Comparison of ENCODE assay signal across 18 cellular contexts in the genomic region with DNA sequence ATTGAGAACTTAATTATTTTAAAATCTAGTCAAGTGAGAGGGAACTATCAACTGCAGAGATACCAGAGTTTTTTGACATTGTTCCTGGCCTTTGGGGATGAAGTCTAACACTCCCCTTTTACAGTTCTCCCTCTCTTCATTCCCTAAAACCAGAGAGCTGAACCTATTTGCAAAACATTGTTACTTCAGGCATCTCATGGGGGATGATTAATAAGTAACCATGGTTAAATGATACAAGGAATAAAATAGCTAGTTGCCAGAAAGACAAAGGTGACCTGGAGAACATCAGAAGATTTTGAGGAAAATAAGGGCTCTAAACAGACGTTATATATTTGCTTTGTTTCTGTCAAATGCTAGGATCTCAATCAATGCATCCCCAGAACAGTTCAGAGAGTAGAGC. TPM values are rescaled to one million over a fixed set of nuclear protein-coding genes. Genes with fewer than 3 reads are reported as not detected.
DNase-seq lines count a peak whose midpoint lies in the region; ATAC-seq and TF ChIP-seq lines count a peak whose summit lies in the region.
"Had no signal": no experiment of that assay in that cellular context is flagged by ENCODE, and none has a peak within 500 bp of the region (broad histone marks: within the 10 kb centered on the region; RNA-seq: fewer than 3 reads in every experiment).

No MANE protein-coding gene starts in this region.

- no peak overlapping the region for H3K4me3 ChIP-seq in H7 (ENCODE audit: insufficient read depth, low read depth, low read length)
- H3K4me3 ChIP-seq: GM12878 had no signal

- H3K27me3 ChIP-seq in H7 (ENCODE audit: control insufficient read depth, insufficient read depth, low read length) = no peaks in the 10 kb centered on the region

- peak; percentile 78 for ATAC-seq in left lobe of liver
- ATAC-seq: GM12878, HCT116 had no signal

- DNase-seq in kidney glomerular epithelial cell (lab: John Stamatoyannopoulos, UW) = peak; percentile 4
- DNase-seq in left lobe of liver (ENCODE audit: low spot score) = no peak
- DNase-seq in renal cortical epithelial cell (ENCODE audit: low read depth) = peak; percentile 72
- no peak for DNase-seq in GM20000 (ENCODE audit: low spot score)
- DNase-seq in DMS79 (lab: John Stamatoyannopoulos, UW) = no peak
- DNase-seq in H7 = no peak
- DNase-seq: C1 segment of cervical spinal cord; Calu3; CD4-positive, alpha-beta memory T cell; COR-L47; EL; GDM1; H9 had no signal

- TF ChIP-seq CTCF in GM20000 (IDR thresholded peaks at IDR 0.05; ENCODE audit: extremely low read depth, missing control alignments) = no peak

- no peaks in the 10 kb centered on the region for H3K36me3 ChIP-seq in H7 (replicated peaks; ENCODE audit: control insufficient read depth, insufficient read depth, low read length)

RNA-seq across cellular contexts. Expression of a gene that starts 42.3 kb away (rescaled TPM):
- total RNA-seq in left lobe of liver (not detected), renal cortical epithelial cell (not detected in 2 replicates)
- not detected in 2 replicates for total RNA-seq in H7 (2014; rRNA removed; shearing (Covaris generic))
- total RNA-seq: A172; A673; Calu3; CD4-positive, alpha-beta memory T cell; GM12878; H1; H9 had no signal

RNA-seq across cellular contexts. Expression of a gene that starts 53.7 kb away (rescaled TPM):
- total RNA-seq in left lobe of liver (22.3 TPM), renal cortical epithelial cell (3.0 and 14.6 TPM in 2 replicates)
- 0.89 and 2.1 TPM in 2 replicates for total RNA-seq in H7 (2014; rRNA removed; shearing (Covaris generic))

Comparison
In these comparisons a context has a peak if more than half of its experiments do, and no peak if none do; other contexts are left out.
1. DNase-seq: peak in kidney glomerular epithelial cell (single experiment) and renal cortical epithelial cell (single experiment); none in left lobe of liver (single experiment), GM20000 (single experiment), DMS79 (single experiment) and H7 (single experiment).